In the genomic region with DNA sequence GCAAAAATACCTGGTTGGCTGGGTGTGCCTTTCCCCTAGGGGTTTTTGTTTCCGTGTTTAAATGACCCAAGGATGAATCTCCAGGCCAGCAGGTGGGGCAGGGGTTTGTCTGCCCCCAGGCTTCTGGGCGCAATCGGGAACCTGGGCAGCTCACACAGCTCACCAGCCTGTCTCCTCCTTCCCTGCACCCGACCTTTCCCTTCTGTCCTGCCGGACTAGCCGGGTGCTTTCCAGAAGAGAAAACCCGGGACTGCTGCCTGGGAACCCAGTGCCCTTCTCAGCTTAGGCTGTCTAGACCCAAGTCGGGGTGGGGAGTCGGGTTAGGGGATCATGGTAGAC, we compare ENCODE assay signal across 10 cellular contexts.
A peak's percentile ranks its signal among the peaks of the same experiment; 100 is the strongest.
DNase-seq lines count a peak whose midpoint lies in the region; ATAC-seq, FAIRE-seq and TF ChIP-seq lines count a peak whose summit lies in the region.
"Had no signal": no experiment of that assay in that cellular context is flagged by ENCODE, and none has a peak within 500 bp of the region (broad histone marks: within the 10 kb centered on the region; RNA-seq: fewer than 3 reads in every experiment).

No MANE protein-coding gene starts in this region.

- H3K27me3 ChIP-seq in bronchial epithelial cell (ENCODE audit: control insufficient read depth, insufficient read depth, low read length) (no peaks in the 10 kb centered on the region), iPS-20b (ENCODE audit: insufficient read depth, low read length) (peaks cover 12% of the 10 kb centered on the region), HAP-1 (ENCODE audit: low read depth) (no peaks in the 10 kb centered on the region)

- peak overlapping the region; percentile 19 for H3K4me3 ChIP-seq in bronchial epithelial cell (ENCODE audit: low read depth, low read length)
- H3K4me3 ChIP-seq in iPS-20b (ENCODE audit: low read length), result peak overlapping the region; percentile 71
- H3K4me3 ChIP-seq in HAP-1, result no peak overlapping the region

- no peak for ATAC-seq in GM21723 (IDR thresholded peaks at IDR 0.05; ENCODE audit: unreplicated experiment)

- peaks cover 35% of the 10 kb centered on the region for H3K4me1 ChIP-seq in iPS-20b (ENCODE audit: insufficient read depth, low read length)
- H3K4me1 ChIP-seq in HAP-1, result no peaks in the 10 kb centered on the region

- DNase-seq in ELF-1 (ENCODE audit: low read depth, low spot score) (peak; percentile 81), bronchial epithelial cell (ENCODE audit: low read depth) (no peak), retina (peak; percentile 57), GF-D8 (lab: John Stamatoyannopoulos, UW) (no peak), HAP-1 (ENCODE audit: low spot score in 2 of 2) (no peak), NCI-H2227 (lab: John Stamatoyannopoulos, UW; ENCODE audit: unreplicated experiment) (no peak)
- DNase-seq: stimulated activated CD4-positive, alpha-beta T cell treated with anti-CD3 and anti-CD28 coated beads, Interleukin-4, amount 100 ng/mL, for 24 hours had no signal

- TF ChIP-seq CTCF in bronchial epithelial cell (IDR thresholded peaks at IDR 0.05; ENCODE audit: insufficient read depth, low read length, severe bottlenecking), result peak; percentile 7

- no peak for FAIRE-seq in bronchial epithelial cell (lab: Jason Lieb, UNC)
- FAIRE-seq: D721Med had no signal

- no peak overlapping the region for H3K27ac ChIP-seq in iPS-20b (ENCODE audit: low read length)

- H3K9ac ChIP-seq in iPS-20b (ENCODE audit: low read depth, low read length), result peak overlapping the region; percentile 39; the same call in 1 of the 2 replicates

- H3K9me3 ChIP-seq in iPS-20b (ENCODE audit: insufficient read depth, low read depth, low read length) (no peaks in the 10 kb centered on the region), HAP-1 (no peaks in the 10 kb centered on the region)

- H3K36me3 ChIP-seq in bronchial epithelial cell (ENCODE audit: control insufficient read depth, insufficient read depth, low read length) (peaks cover 2% of the 10 kb centered on the region), iPS-20b (ENCODE audit: insufficient read depth, low read depth, low read length) (no peaks in the 10 kb centered on the region), HAP-1 (replicated peaks) (no peaks in the 10 kb centered on the region; the same call in 1 of the 2 replicates)

- in situ Hi-C loops in HAP-1 (cut with MboI; ENCODE audit: low sequenced_read_pairs), result no loop called here

Comparison
In these comparisons a context has a peak if more than half of its experiments do, and no peak if none do; other contexts are left out.
1. DNase-seq: peak in ELF-1 (single experiment) and retina (single experiment); none in bronchial epithelial cell (single experiment), GF-D8 (single experiment), HAP-1 (0 of 2) and NCI-H2227 (single experiment).